40 cellular contexts compared by ENCODE assay signal in genomic region chr22:38996105-38996504, GRCh38. TPM values are rescaled to one million over a fixed set of nuclear protein-coding genes. Genes with fewer than 3 reads are reported as not detected.
"Had no signal": no experiment of that assay in that cellular context is flagged by ENCODE, and none has a peak within 500 bp of the region (broad histone marks: within the 10 kb centered on the region; RNA-seq: fewer than 3 reads in every experiment).

No MANE protein-coding gene starts in this region.

- H3K4me3 Mint-ChIP-seq: activated CD4-positive, alpha-beta memory T cell treated with anti-CD3 and anti-CD28 coated beads for 36 hours; activated CD4-positive, alpha-beta T cell treated with anti-CD3 and anti-CD28 coated beads for 36 hours; activated CD4-positive, alpha-beta T cell treated with anti-CD3 and anti-CD28 coated beads, Interleukin-2, amount 10 ng/mL, durations not matched to agents 24 days and 14 days; activated CD8-positive, alpha-beta memory T cell treated with anti-CD3 and anti-CD28 coated beads, Interleukin-2, amount 10 ng/mL, durations not matched to agents 7 days and 5 days; activated CD8-positive, alpha-beta T cell treated with anti-CD3 and anti-CD28 coated beads, Interleukin-2, amount 10 ng/mL, durations not matched to agents 7 days and 5 days; activated naive CD8-positive, alpha-beta T cell; activated T-cell treated with anti-CD3 and anti-CD28 coated beads, Interleukin-2, amount 50 U/mL, for 24 hours; activated T-cell treated with anti-CD3 and anti-CD28 coated beads, Interleukin-2, amount 50 U/mL, for 72 hours; activated T-helper 17 cell treated with anti-CD3 and anti-CD28 coated beads, Interleukin-2, amount 50 U/mL, for 72 hours had no signal

- H3K36me3 Mint-ChIP-seq: activated CD4-positive, alpha-beta memory T cell treated with anti-CD3 and anti-CD28 coated beads for 36 hours; activated CD8-positive, alpha-beta memory T cell treated with anti-CD3 and anti-CD28 coated beads, Interleukin-2, amount 10 ng/mL, durations not matched to agents 7 days and 5 days; activated naive CD8-positive, alpha-beta T cell had no signal

- H3K4me1 ChIP-seq: gastroesophageal sphincter had no signal

- H3K4me1 Mint-ChIP-seq: activated T-helper 17 cell treated with anti-CD3 and anti-CD28 coated beads, Interleukin-2, amount 50 U/mL, for 72 hours had no signal

- FAIRE-seq: astrocyte, bronchial epithelial cell, colon, endometrium, endothelial cell of umbilical vein had no signal

- ATAC-seq: activated CD4-positive, alpha-beta T cell treated with anti-CD3 and anti-CD28 coated beads for 36 hours; activated CD8-positive, alpha-beta memory T cell treated with anti-CD3 and anti-CD28 coated beads, Interleukin-2, amount 10 ng/mL, durations not matched to agents 7 days and 5 days; activated CD8-positive, alpha-beta T cell treated with anti-CD3 and anti-CD28 coated beads, Interleukin-2, amount 10 ng/mL, durations not matched to agents 7 days and 5 days; activated T-cell treated with anti-CD3 and anti-CD28 coated beads, Interleukin-2, amount 50 U/mL, for 72 hours; activated T-helper 17 cell treated with anti-CD3 and anti-CD28 coated beads, Interleukin-2, amount 50 U/mL, for 72 hours; gastroesophageal sphincter; heart right ventricle had no signal

- H3K27ac ChIP-seq: brain microvascular endothelial cell, epithelial cell of prostate, esophagus squamous epithelium, gastroesophageal sphincter, heart right ventricle had no signal

- H3K27ac Mint-ChIP-seq: activated CD4-positive, alpha-beta memory T cell treated with anti-CD3 and anti-CD28 coated beads for 36 hours; activated CD4-positive, alpha-beta T cell treated with anti-CD3 and anti-CD28 coated beads for 36 hours; activated CD4-positive, alpha-beta T cell treated with anti-CD3 and anti-CD28 coated beads, Interleukin-2, amount 10 ng/mL, durations not matched to agents 24 days and 14 days; activated CD8-positive, alpha-beta memory T cell treated with anti-CD3 and anti-CD28 coated beads, Interleukin-2, amount 10 ng/mL, durations not matched to agents 7 days and 5 days; activated CD8-positive, alpha-beta T cell treated with anti-CD3 and anti-CD28 coated beads, Interleukin-2, amount 10 ng/mL, durations not matched to agents 7 days and 5 days; activated naive CD8-positive, alpha-beta T cell; activated T-cell treated with anti-CD3 and anti-CD28 coated beads, Interleukin-2, amount 50 U/mL, for 24 hours; activated T-cell treated with anti-CD3 and anti-CD28 coated beads, Interleukin-2, amount 50 U/mL, for 72 hours; activated T-helper 17 cell treated with anti-CD3 and anti-CD28 coated beads, Interleukin-2, amount 50 U/mL, for 72 hours had no signal

- H3K36me3 ChIP-seq: brain microvascular endothelial cell, esophagus squamous epithelium, gastroesophageal sphincter, heart right ventricle had no signal

- DNase-seq: activated CD4-positive, alpha-beta memory T cell treated with anti-CD3 and anti-CD28 coated beads for 36 hours; activated CD4-positive, alpha-beta T cell treated with anti-CD3 and anti-CD28 coated beads for 36 hours; activated CD4-positive, alpha-beta T cell treated with anti-CD3 and anti-CD28 coated beads, Interleukin-2, amount 10 ng/mL, durations not matched to agents 24 days and 14 days; activated CD4-positive, CD25-positive, alpha-beta regulatory T cell; activated CD4-positive, CD25-positive, alpha-beta regulatory T cell treated with anti-CD3 and anti-CD28 coated beads, Interleukin-2, amount 50 U/mL, for 72 hours; activated CD8-positive, alpha-beta memory T cell treated with anti-CD3 and anti-CD28 coated beads, Interleukin-2, amount 10 ng/mL, durations not matched to agents 7 days and 5 days; activated CD8-positive, alpha-beta memory T cell treated with anti-CD3 and anti-CD28 coated beads, Interleukin-2, amount 50 U/mL, for 4 hours; activated CD8-positive, alpha-beta T cell treated with anti-CD3 and anti-CD28 coated beads, Interleukin-2, amount 10 ng/mL, durations not matched to agents 7 days and 5 days; activated effector memory CD4-positive, alpha-beta T cell treated with Interleukin-2 at 50 U/mL for 16 hours; activated gamma-delta T cell treated with Interleukin-2 at 50 U/mL for 16 hours; activated naive CD4-positive, alpha-beta T cell treated with anti-CD3 and anti-CD28 coated beads, Interleukin-2, amount 50 U/mL, for 16 hours; activated naive CD4-positive, alpha-beta T cell treated with Interleukin-2 at 50 U/mL for 16 hours; activated T-cell treated with anti-CD3 and anti-CD28 coated beads for 4 hours; activated T-cell treated with anti-CD3 and anti-CD28 coated beads, Interleukin-2, amount 50 U/mL, for 24 hours; activated T-cell treated with anti-CD3 and anti-CD28 coated beads, Interleukin-2, amount 50 U/mL, for 72 hours; amniotic stem cell; anterior cingulate cortex; brain microvascular endothelial cell; cortex of kidney; dermis blood vessel endothelial cell; effector CD8-positive, alpha-beta T cell; esophagus squamous epithelium; foreskin melanocyte; heart right ventricle; T-helper 2 cell had no signal

- H3K9me3 ChIP-seq: esophagus squamous epithelium, gastroesophageal sphincter, heart right ventricle had no signal

- H3K4me3 ChIP-seq: esophagus squamous epithelium, gastroesophageal sphincter, heart right ventricle had no signal

- H3K27me3 Mint-ChIP-seq: activated CD4-positive, alpha-beta memory T cell treated with anti-CD3 and anti-CD28 coated beads for 36 hours; activated naive CD8-positive, alpha-beta T cell; activated T-helper 17 cell treated with anti-CD3 and anti-CD28 coated beads, Interleukin-2, amount 50 U/mL, for 72 hours had no signal

- H3K9me3 Mint-ChIP-seq: activated CD4-positive, alpha-beta memory T cell treated with anti-CD3 and anti-CD28 coated beads for 36 hours; activated CD4-positive, alpha-beta T cell treated with anti-CD3 and anti-CD28 coated beads, Interleukin-2, amount 10 ng/mL, durations not matched to agents 24 days and 14 days; activated T-cell treated with anti-CD3 and anti-CD28 coated beads, Interleukin-2, amount 50 U/mL, for 72 hours; activated T-helper 17 cell treated with anti-CD3 and anti-CD28 coated beads, Interleukin-2, amount 50 U/mL, for 72 hours had no signal

RNA-seq across cellular contexts. Expression of gene APOBEC3B, which starts 14.0 kb away (rescaled TPM):
- total RNA-seq: bronchial epithelial cell, gastroesophageal sphincter had no signal

RNA-seq across cellular contexts. Expression of gene APOBEC3A, which starts 38.7 kb away (rescaled TPM):
- total RNA-seq: activated CD4-positive, alpha-beta T cell treated with anti-CD3 and anti-CD28 coated beads for 36 hours; activated CD4-positive, alpha-beta T cell treated with anti-CD3 and anti-CD28 coated beads, Interleukin-2, amount 10 ng/mL, durations not matched to agents 24 days and 14 days; activated CD8-positive, alpha-beta memory T cell treated with anti-CD3 and anti-CD28 coated beads for 36 hours; activated CD8-positive, alpha-beta memory T cell treated with anti-CD3 and anti-CD28 coated beads, Interleukin-2, amount 10 ng/mL, durations not matched to agents 7 days and 5 days; activated CD8-positive, alpha-beta T cell treated with anti-CD3 and anti-CD28 coated beads, Interleukin-2, amount 10 ng/mL, durations not matched to agents 7 days and 5 days; activated T-helper 17 cell treated with anti-CD3 and anti-CD28 coated beads, Interleukin-2, amount 50 U/mL, for 72 hours; astrocyte; bronchial epithelial cell; chondrocyte; dermis blood vessel endothelial cell; endothelial cell of umbilical vein; fibroblast of lung; fibroblast of villous mesenchyme; glomerular endothelial cell; T-helper 1 cell treated with Interleukin-12 subunit alpha and Interleukin-12 subunit beta and Interleukin-4 antibody, amounts not matched to agents 30 ng/mL and 1 ng/mL, for 36 hours had no signal
- polyA plus RNA-seq: endothelial cell of umbilical vein, fibroblast of lung had no signal
